Comparison of ENCODE assay signal across 8 cellular contexts in the genomic region with DNA sequence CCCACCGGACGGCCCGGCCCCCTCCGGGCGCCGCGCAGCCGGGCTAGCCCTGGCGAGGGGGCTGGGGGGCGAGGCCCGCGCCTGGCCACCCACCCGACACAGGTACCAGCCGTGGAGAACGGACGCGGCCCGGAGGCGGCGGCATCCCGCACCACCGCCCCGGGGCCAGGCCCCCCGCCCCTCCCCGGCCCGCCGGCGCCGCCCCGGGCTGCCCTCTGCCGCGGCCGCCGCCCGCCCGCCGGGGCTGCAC. TPM values are rescaled to one million over a fixed set of nuclear protein-coding genes. Genes with fewer than 3 reads are reported as not detected.
DNase-seq lines count a peak whose midpoint lies in the region; ATAC-seq and TF ChIP-seq lines count a peak whose summit lies in the region.

No MANE protein-coding gene starts in this region.

- no peaks in the 10 kb centered on the region for H3K9me3 ChIP-seq in ascending aorta
- no peaks in the 10 kb centered on the region for H3K9me3 ChIP-seq in muscle layer of colon (ENCODE audit: low read length)

- DNase-seq in ascending aorta (ENCODE audit: low spot score in 2 of 2) (no peak), SIG-M5 treated with dmso at 0.1 percent for 504 hours (lab: John Stamatoyannopoulos, UW; ENCODE audit: unreplicated experiment) (no peak), DMS53 (lab: John Stamatoyannopoulos, UW) (no peak), amniotic stem cell (lab: John Stamatoyannopoulos, UW) (no peak)
- DNase-seq in stimulated activated CD4-positive, alpha-beta T cell treated with anti-CD3 and anti-CD28 coated beads, Interleukin-1b, Interleukin-23, amount 100 ng/mL, for 48 hours, result no peak

- peaks cover 3 to 33% of the 10 kb centered on the region in 2 donors for H3K4me1 ChIP-seq in ascending aorta
- H3K4me1 ChIP-seq in muscle layer of colon (ENCODE audit: insufficient read depth, low read length), result peaks cover 34% of the 10 kb centered on the region

- ATAC-seq in GM18508 (IDR thresholded peaks at IDR 0.05; ENCODE audit: insufficient read depth, unreplicated experiment) (peak; percentile 3), HG02885 (IDR thresholded peaks at IDR 0.05; ENCODE audit: poor library complexity, unreplicated experiment) (peak; percentile 33)

- TF ChIP-seq CTCF in ascending aorta (IDR thresholded peaks at IDR 0.05), result no peak

- intact Hi-C loops in ascending aorta (cut with DNase I), result loop anchor here (1.0 to 10.0 kb wide), 4 partner anchors 44 to 366 kb away; a partner anchor contains a TSS

- H3K9ac ChIP-seq in muscle layer of colon (ENCODE audit: low read length), result no peak overlapping the region

- peak overlapping the region; percentile 88 to 96 for H3K4me3 ChIP-seq in ascending aorta
- H3K4me3 ChIP-seq in muscle layer of colon (ENCODE audit: low read depth in 1 of 2, low read length in 2 of 2), result peak overlapping the region in 1 of 2 donors; percentile 88

- no peaks in the 10 kb centered on the region for H3K36me3 ChIP-seq in ascending aorta
- no peaks in the 10 kb centered on the region for H3K36me3 ChIP-seq in muscle layer of colon (ENCODE audit: insufficient read depth, low read length)

- no peaks in the 10 kb centered on the region for H3K27me3 ChIP-seq in ascending aorta
- no peaks in the 10 kb centered on the region for H3K27me3 ChIP-seq in muscle layer of colon (ENCODE audit: control insufficient read depth in 1 of 2, insufficient read depth in 2 of 2, low read length in 2 of 2)

- H3K27ac ChIP-seq in ascending aorta (peak overlapping the region; percentile 95), muscle layer of colon (ENCODE audit: low read depth, low read length) (peak overlapping the region; percentile 95)

RNA-seq across cellular contexts. Expression of a gene that starts 0.4 kb away (rescaled TPM):
- 11.3 TPM for total RNA-seq in ascending aorta
